ENCODE assay signal across 21 cellular contexts in genomic region chr1:2831596-2832212, GRCh38. TPM values are rescaled to one million over a fixed set of nuclear protein-coding genes. Genes with fewer than 3 reads are reported as not detected.
DNase-seq lines count a peak whose midpoint lies in the region; ATAC-seq, FAIRE-seq and TF ChIP-seq lines count a peak whose summit lies in the region.
"Had no signal": no experiment of that assay in that cellular context is flagged by ENCODE, and none has a peak within 500 bp of the region (broad histone marks: within the 10 kb centered on the region; RNA-seq: fewer than 3 reads in every experiment).

No MANE protein-coding gene starts in this region.

- H3K23ac ChIP-seq in trophoblast cell (ENCODE audit: low read length): no peak overlapping the region

- H3K4me3 ChIP-seq in RWPE2 (ENCODE audit: severe bottlenecking) (no peak overlapping the region), kidney (ENCODE audit: low read length in 2 of 2) (no peak overlapping the region), trophoblast cell (ENCODE audit: low read depth, low read length) (peak overlapping the region; percentile 39)
- H3K4me3 ChIP-seq: HAP-1 had no signal

- H3K36me3 ChIP-seq in RWPE2 (ENCODE audit: low read depth): no peaks in the 10 kb centered on the region
- no peaks in the 10 kb centered on the region for H3K36me3 ChIP-seq in kidney (ENCODE audit: control insufficient read depth in 1 of 2, insufficient read depth in 2 of 2, low read length in 2 of 2)
- no peaks in the 10 kb centered on the region for H3K36me3 ChIP-seq in trophoblast cell (ENCODE audit: control insufficient read depth in 1 of 2, insufficient read depth in 2 of 2, low read length in 2 of 2)
- H3K36me3 ChIP-seq: HAP-1 had no signal

- no peak for ATAC-seq in RWPE2 (ENCODE audit: low read depth)
- no peak for ATAC-seq in left colon
- no peak for ATAC-seq in GM19455 (IDR thresholded peaks at IDR 0.05; ENCODE audit: unreplicated experiment)

- TF ChIP-seq CTCF in RWPE2 (IDR thresholded peaks at IDR 0.05; ENCODE audit: poor library complexity, severe bottlenecking) (no peak), kidney (IDR thresholded peaks at IDR 0.05; ENCODE audit: borderline replicate concordance, extremely low read depth, insufficient read depth) (no peak), nephron progenitor cell (IDR thresholded peaks at IDR 0.05) (no peak)

- no peak for FAIRE-seq in kidney (lab: Jason Lieb, UNC)
- FAIRE-seq: GM12891, GM18507, H54 had no signal

- H3K9ac ChIP-seq in kidney (ENCODE audit: low read length in 2 of 2): no peak overlapping the region
- no peak overlapping the region for H3K9ac ChIP-seq in trophoblast cell (ENCODE audit: low read length)

- peak; percentile 40 for DNase-seq in NCI-H2171 (lab: John Stamatoyannopoulos, UW)
- DNase-seq in RWPE2 (ENCODE audit: low spot score): peak; percentile 30
- peak; percentile 40 for DNase-seq in kidney
- no peak for DNase-seq in trophoblast cell
- no peak for DNase-seq in nephron progenitor cell
- no peak for DNase-seq in left colon
- DNase-seq: C1 segment of cervical spinal cord; Calu3; CD4-positive, alpha-beta memory T cell; COR-L47; DMS53; DMS79 treated with DMSO at 0.1 percent for 48 hours; GF-D8; GOT3 had no signal

- H2AK5ac ChIP-seq in trophoblast cell (ENCODE audit: low read length): no peak overlapping the region

- intact Hi-C loops in kidney (cut with DNase I): no loop called here
- intact Hi-C loops in left colon (cut with DNase I, micrococcal nuclease): no loop called here

- no peaks in the 10 kb centered on the region for H3K27me3 ChIP-seq in RWPE2 (ENCODE audit: insufficient read depth, poor library complexity, severe bottlenecking)
- H3K27me3 ChIP-seq in trophoblast cell (ENCODE audit: insufficient read depth, low read length): no peaks in the 10 kb centered on the region

- no peak overlapping the region for H3K4me2 ChIP-seq in trophoblast cell (ENCODE audit: low read length)

- H3K36me3 Mint-ChIP-seq in nephron progenitor cell (ENCODE audit: low read depth): no peaks in the 10 kb centered on the region
- H3K36me3 Mint-ChIP-seq: CD4-positive, alpha-beta memory T cell had no signal

- H3K9me3 ChIP-seq in RWPE2 (ENCODE audit: severe bottlenecking) (peaks cover 5% of the 10 kb centered on the region), kidney (ENCODE audit: control insufficient read depth in 1 of 2, low read length in 2 of 2) (peaks cover 2 to 5% of the 10 kb centered on the region in 2 donors), trophoblast cell (ENCODE audit: insufficient read depth, low read depth, low read length) (peaks cover 80% of the 10 kb centered on the region)
- H3K9me3 ChIP-seq: HAP-1 had no signal

- no CpG with 5 or more reads among the region's 12 CpGs for WGBS in trophoblast cell (ENCODE audit: extremely low coverage, insufficient coverage, insufficient read length)

- no peaks in the 10 kb centered on the region for H3K79me1 ChIP-seq in trophoblast cell (ENCODE audit: low read length)

- no peak overlapping the region for H3K18ac ChIP-seq in trophoblast cell (ENCODE audit: low read length)

- H4K8ac ChIP-seq in trophoblast cell (ENCODE audit: low read depth, low read length): no peak overlapping the region

- H4K12ac ChIP-seq in trophoblast cell (ENCODE audit: low read depth, low read length): no peak overlapping the region

- H3K27me3 Mint-ChIP-seq in nephron progenitor cell (ENCODE audit: low read depth, poor library complexity): no peaks in the 10 kb centered on the region
- H3K27me3 Mint-ChIP-seq: CD4-positive, alpha-beta memory T cell had no signal

- no peak overlapping the region for H2AFZ ChIP-seq in trophoblast cell (ENCODE audit: insufficient read depth, low read length, poor library complexity)

- H3K4me1 ChIP-seq in RWPE2 (ENCODE audit: insufficient read depth, poor library complexity, severe bottlenecking) (no peaks in the 10 kb centered on the region), kidney (ENCODE audit: control insufficient read depth in 1 of 2, insufficient read depth in 1 of 2, low read depth in 1 of 2, low read length in 2 of 2) (no peaks in the 10 kb centered on the region), trophoblast cell (ENCODE audit: control insufficient read depth in 1 of 2, insufficient read depth in 2 of 2, low read length in 2 of 2) (no peaks in the 10 kb centered on the region)
- H3K4me1 ChIP-seq: HAP-1 had no signal

- H3K4ac ChIP-seq in trophoblast cell (ENCODE audit: low read depth, low read length): no peak overlapping the region

- no peak overlapping the region for H3K27ac Mint-ChIP-seq in nephron progenitor cell
- H3K27ac Mint-ChIP-seq: CD4-positive, alpha-beta memory T cell had no signal

- no peak overlapping the region for H2BK120ac ChIP-seq in trophoblast cell (ENCODE audit: insufficient read depth, low read length, poor library complexity)

- no peak overlapping the region for H4K91ac ChIP-seq in trophoblast cell (ENCODE audit: low read depth, low read length)

- H2BK5ac ChIP-seq in trophoblast cell (ENCODE audit: low read depth, low read length, poor library complexity): no peak overlapping the region

- no peaks in the 10 kb centered on the region for H3K4me1 Mint-ChIP-seq in nephron progenitor cell
- H3K4me1 Mint-ChIP-seq: CD4-positive, alpha-beta memory T cell had no signal

- H3K27ac ChIP-seq in RWPE2 (ENCODE audit: poor library complexity, severe bottlenecking) (no peak overlapping the region), kidney (ENCODE audit: low read depth in 2 of 2, low read length in 2 of 2) (no peak overlapping the region), trophoblast cell (ENCODE audit: low read depth, low read length) (no peak overlapping the region)

- H2BK12ac ChIP-seq in trophoblast cell (ENCODE audit: low read length): no peak overlapping the region

- H3K14ac ChIP-seq in trophoblast cell (ENCODE audit: low read length): no peak overlapping the region

- H3K4me3 Mint-ChIP-seq in nephron progenitor cell: no peak overlapping the region
- H3K4me3 Mint-ChIP-seq: CD4-positive, alpha-beta memory T cell had no signal

- no peaks in the 10 kb centered on the region for H3K79me2 ChIP-seq in trophoblast cell (ENCODE audit: control insufficient read depth, insufficient read depth, low read length, poor library complexity)

- peaks cover 77% of the 10 kb centered on the region for H3K9me3 Mint-ChIP-seq in nephron progenitor cell

RNA-seq across cellular contexts. Expression of gene TTC34, which starts 30.2 kb away (rescaled TPM):
- total RNA-seq in kidney: 2.4 TPM
- polyA plus RNA-seq in kidney (ENCODE audit: insufficient read depth, low read depth, low replicate concordance): 0.15 TPM
- 0.05 and 0.07 TPM in 2 replicates for polyA plus RNA-seq in trophoblast cell (2013)
- under 1 TPM; 0.43 to 0.67 TPM for total RNA-seq in left colon
- total RNA-seq: A172, Daoy had no signal

Comparison
In these comparisons a context has a peak if more than half of its experiments do, and no peak if none do; other contexts are left out.
1. DNase-seq: peak in NCI-H2171 (single experiment), RWPE2 (single experiment) and kidney (single experiment); none in trophoblast cell (0 of 2), nephron progenitor cell (single experiment) and left colon (0 of 2).